ENCODE assay signal across 10 cellular contexts in the genomic region with DNA sequence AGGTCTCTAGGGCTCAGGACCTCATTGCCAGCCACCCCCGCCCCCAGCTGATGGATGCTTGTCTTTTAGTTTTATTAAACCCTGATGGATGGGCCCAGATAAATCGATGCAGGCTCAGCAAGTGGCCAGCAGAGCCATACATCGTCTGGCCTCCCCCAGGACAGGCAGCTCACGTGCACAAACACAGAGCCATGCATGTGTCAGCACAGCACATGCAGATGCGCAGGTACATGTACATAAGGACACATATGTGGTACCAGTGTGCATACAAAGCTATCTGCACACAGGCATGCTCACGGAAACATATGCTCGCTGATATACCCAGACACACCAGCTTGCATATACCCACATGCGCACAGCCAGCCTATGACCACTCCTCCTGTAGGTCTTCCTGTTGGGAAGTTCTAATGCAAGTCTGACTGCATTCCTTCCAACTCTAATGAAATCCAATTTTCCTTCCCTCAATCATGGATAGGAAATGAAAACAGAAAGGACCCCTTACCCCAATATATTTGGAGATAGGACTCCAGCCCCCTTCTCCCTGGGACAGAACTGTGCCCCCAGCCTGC. TPM values are rescaled to one million over a fixed set of nuclear protein-coding genes. Genes with fewer than 3 reads are reported as not detected.
DNase-seq lines count a peak whose midpoint lies in the region; ATAC-seq and TF ChIP-seq lines count a peak whose summit lies in the region.
"Had no signal": no experiment of that assay in that cellular context is flagged by ENCODE, and none has a peak within 500 bp of the region (broad histone marks: within the 10 kb centered on the region; RNA-seq: fewer than 3 reads in every experiment).

No MANE protein-coding gene starts in this region.

- H3K4me1 Mint-ChIP-seq in GM23338 (peaks cover 41% of the 10 kb centered on the region), brain (peaks cover 74% of the 10 kb centered on the region)
- H3K4me1 Mint-ChIP-seq in stimulated activated memory B cell treated with anti-CD40 and anti-IgM and Interleukin-4, amounts not matched to agents 10 μg/mL and 1 μg/mL and 100 μg/mL, for 72 hours = peaks cover 70% of the 10 kb centered on the region

- H3K27me3 Mint-ChIP-seq in GM23338 (ENCODE audit: insufficient read depth, low read depth, poor library complexity) = peaks cover 34% of the 10 kb centered on the region
- peaks cover 32% of the 10 kb centered on the region for H3K27me3 Mint-ChIP-seq in brain
- H3K27me3 Mint-ChIP-seq in stimulated activated memory B cell treated with anti-CD40 and anti-IgM and Interleukin-4, amounts not matched to agents 10 μg/mL and 1 μg/mL and 100 μg/mL, for 72 hours = peaks cover 30% of the 10 kb centered on the region

- DNase-seq in GM23338 (ENCODE audit: low spot score) (no peak), right atrium auricular region (ENCODE audit: low spot score) (no peak), SKM-1 treated with dmso at 0.1 percent for 144 hours (lab: John Stamatoyannopoulos, UW; ENCODE audit: unreplicated experiment) (no peak), GM10266 (ENCODE audit: extremely low spot score) (no peak), left colon (no peak)
- DNase-seq: Calu3, NCI-H1694 treated with DMSO at 0.1 percent for 48 hours had no signal

- intact Hi-C loops in left colon (cut with DNase I, micrococcal nuclease) = no loop called here

- H3K27ac ChIP-seq in GM23338 (ENCODE audit: low read depth) = no peak overlapping the region
- H3K27ac ChIP-seq in right atrium auricular region = peak overlapping the region; percentile 76 to 83
- peak overlapping the region; percentile 87 for H3K27ac ChIP-seq in stomach smooth muscle (ENCODE audit: low read length)

- TF ChIP-seq CTCF in GM23338 (conservative IDR thresholded peaks at IDR 0.05; ENCODE audit: low read depth in 2 of 2) (no peak), brain (conservative IDR thresholded peaks at IDR 0.05) (no peak), right atrium auricular region (IDR thresholded peaks at IDR 0.05) (no peak), GM10266 (IDR thresholded peaks at IDR 0.05; ENCODE audit: control insufficient read depth, insufficient read depth, low read depth, missing control alignments) (no peak)

- H3K9me2 ChIP-seq in GM23338 (ENCODE audit: insufficient read depth) = no peaks in the 10 kb centered on the region

- no peaks in the 10 kb centered on the region for H3K27me3 ChIP-seq in GM23338 (ENCODE audit: insufficient read depth)
- no peaks in the 10 kb centered on the region for H3K27me3 ChIP-seq in right atrium auricular region
- H3K27me3 ChIP-seq in stomach smooth muscle (ENCODE audit: control insufficient read depth in 1 of 2, insufficient read depth in 2 of 2, low read length in 2 of 2) = no peaks in the 10 kb centered on the region

- peak overlapping the region; percentile 70; the same call in 2 of the 3 replicates for H3K4me3 Mint-ChIP-seq in GM23338
- peak overlapping the region; percentile 22 to 86 (median 73) for H3K4me3 Mint-ChIP-seq in brain
- no peak overlapping the region for H3K4me3 Mint-ChIP-seq in stimulated activated memory B cell treated with anti-CD40 and anti-IgM and Interleukin-4, amounts not matched to agents 10 μg/mL and 1 μg/mL and 100 μg/mL, for 72 hours

- H3K9ac ChIP-seq in stomach smooth muscle (ENCODE audit: low read length in 2 of 2) = peak overlapping the region; percentile 21 to 72

- H3K36me3 ChIP-seq in GM23338 (ENCODE audit: insufficient read depth) = no peaks in the 10 kb centered on the region
- H3K36me3 ChIP-seq in right atrium auricular region = peaks cover 3% of the 10 kb centered on the region
- H3K36me3 ChIP-seq in stomach smooth muscle (ENCODE audit: control insufficient read depth in 2 of 2, insufficient read depth in 2 of 2, low read length in 2 of 2) = peaks cover 6 to 11% of the 10 kb centered on the region in 2 donors

- no peaks in the 10 kb centered on the region for H3K9me3 Mint-ChIP-seq in GM23338
- H3K9me3 Mint-ChIP-seq in brain = peaks cover 0 to 3% (median 0%) of the 10 kb centered on the region in 5 experiments
- no peaks in the 10 kb centered on the region for H3K9me3 Mint-ChIP-seq in stimulated activated memory B cell treated with anti-CD40 and anti-IgM and Interleukin-4, amounts not matched to agents 10 μg/mL and 1 μg/mL and 100 μg/mL, for 72 hours

- H3K4me2 ChIP-seq in GM23338 = peak overlapping the region; percentile 92; the same call in 1 of the 2 replicates

- H3K36me3 Mint-ChIP-seq in GM23338 (ENCODE audit: low read depth) (peaks cover 3% of the 10 kb centered on the region; the same call in 1 of the 3 replicates), brain (no peaks in the 10 kb centered on the region)
- no peaks in the 10 kb centered on the region for H3K36me3 Mint-ChIP-seq in stimulated activated memory B cell treated with anti-CD40 and anti-IgM and Interleukin-4, amounts not matched to agents 10 μg/mL and 1 μg/mL and 100 μg/mL, for 72 hours

- peaks cover 12% of the 10 kb centered on the region; the same call in 1 of the 2 replicates for H3F3A ChIP-seq in GM23338 (replicated peaks; ENCODE audit: low read depth)

- H3K79me2 ChIP-seq in GM23338 (replicated peaks; ENCODE audit: insufficient read depth) = no peaks in the 10 kb centered on the region

- H4K20me1 ChIP-seq in GM23338 (replicated peaks; ENCODE audit: insufficient read depth) = no peaks in the 10 kb centered on the region

- H2AFZ ChIP-seq in GM23338 = 0 out of 2 replicates have a peak overlapping the region, but pooled peaks have one; percentile 84

- H3K4me1 ChIP-seq in GM23338 (ENCODE audit: insufficient read depth) (peaks cover 21% of the 10 kb centered on the region), right atrium auricular region (peaks cover 0 to 69% of the 10 kb centered on the region in 2 donors), stomach smooth muscle (ENCODE audit: control insufficient read depth, insufficient read depth, low read length) (peaks cover 71% of the 10 kb centered on the region)

- H3K4me3 ChIP-seq in GM23338 (peak overlapping the region; percentile 77; the same call in 1 of the 2 replicates), right atrium auricular region (peak overlapping the region in 1 of 2 donors; percentile 53), stomach smooth muscle (ENCODE audit: low read length in 2 of 2) (peak overlapping the region; percentile 63 to 75)

- H3K27ac Mint-ChIP-seq in GM23338 = no peak overlapping the region
- H3K27ac Mint-ChIP-seq in brain = peak overlapping the region; percentile 41 to 99 (median 80)
- H3K27ac Mint-ChIP-seq in stimulated activated memory B cell treated with anti-CD40 and anti-IgM and Interleukin-4, amounts not matched to agents 10 μg/mL and 1 μg/mL and 100 μg/mL, for 72 hours = no peak overlapping the region

- no peaks in the 10 kb centered on the region for H3K9me3 ChIP-seq in right atrium auricular region
- H3K9me3 ChIP-seq in stomach smooth muscle (ENCODE audit: control insufficient read depth in 2 of 2, low read length in 2 of 2) = no peaks in the 10 kb centered on the region

- ATAC-seq in GM23338 = no peak
- no peak for ATAC-seq in stimulated activated memory B cell treated with anti-CD40 and anti-IgM and Interleukin-4, amounts not matched to agents 10 μg/mL and 1 μg/mL and 100 μg/mL, for 72 hours
- ATAC-seq in left colon = no peak

TF ChIP-seq in GM23338, 12 proteins besides CTCF, POLR2A, EP300 and RAD21 (continues in another document):
- no peak for TF ChIP-seq CREB1 (CRISPR knock-in tag; IDR thresholded peaks at IDR 0.05; ENCODE audit: low read depth)
- no peak for TF ChIP-seq NANOG (IDR thresholded peaks at IDR 0.05; ENCODE audit: borderline replicate concordance)
- TF ChIP-seq, protein P1, sequence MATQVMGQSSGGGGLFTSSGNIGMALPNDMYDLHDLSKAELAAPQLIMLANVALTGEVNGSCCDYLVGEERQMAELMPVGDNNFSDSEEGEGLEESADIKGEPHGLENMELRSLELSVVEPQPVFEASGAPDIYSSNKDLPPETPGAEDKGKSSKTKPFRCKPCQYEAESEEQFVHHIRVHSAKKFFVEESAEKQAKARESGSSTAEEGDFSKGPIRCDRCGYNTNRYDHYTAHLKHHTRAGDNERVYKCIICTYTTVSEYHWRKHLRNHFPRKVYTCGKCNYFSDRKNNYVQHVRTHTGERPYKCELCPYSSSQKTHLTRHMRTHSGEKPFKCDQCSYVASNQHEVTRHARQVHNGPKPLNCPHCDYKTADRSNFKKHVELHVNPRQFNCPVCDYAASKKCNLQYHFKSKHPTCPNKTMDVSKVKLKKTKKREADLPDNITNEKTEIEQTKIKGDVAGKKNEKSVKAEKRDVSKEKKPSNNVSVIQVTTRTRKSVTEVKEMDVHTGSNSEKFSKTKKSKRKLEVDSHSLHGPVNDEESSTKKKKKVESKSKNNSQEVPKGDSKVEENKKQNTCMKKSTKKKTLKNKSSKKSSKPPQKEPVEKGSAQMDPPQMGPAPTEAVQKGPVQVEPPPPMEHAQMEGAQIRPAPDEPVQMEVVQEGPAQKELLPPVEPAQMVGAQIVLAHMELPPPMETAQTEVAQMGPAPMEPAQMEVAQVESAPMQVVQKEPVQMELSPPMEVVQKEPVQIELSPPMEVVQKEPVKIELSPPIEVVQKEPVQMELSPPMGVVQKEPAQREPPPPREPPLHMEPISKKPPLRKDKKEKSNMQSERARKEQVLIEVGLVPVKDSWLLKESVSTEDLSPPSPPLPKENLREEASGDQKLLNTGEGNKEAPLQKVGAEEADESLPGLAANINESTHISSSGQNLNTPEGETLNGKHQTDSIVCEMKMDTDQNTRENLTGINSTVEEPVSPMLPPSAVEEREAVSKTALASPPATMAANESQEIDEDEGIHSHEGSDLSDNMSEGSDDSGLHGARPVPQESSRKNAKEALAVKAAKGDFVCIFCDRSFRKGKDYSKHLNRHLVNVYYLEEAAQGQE (IDR thresholded peaks at IDR 0.05; ENCODE audit: unreplicated experiment) = no peak
- no peak for TF ChIP-seq JUNB (IDR thresholded peaks at IDR 0.05; ENCODE audit: unreplicated experiment)

RNA-seq across cellular contexts. Expression of gene COL16A1, which starts 0.9 kb away (rescaled TPM):
- 13.2 and 15.7 TPM in 2 replicates for total RNA-seq in GM23338 (2014; rRNA removed; shearing (Covaris generic))
- polyA plus RNA-seq in GM23338 (2016; fragmentation: Nextera tagmentation; extraction: Ambion mirVana) (3.4 and 4.2 TPM in 2 replicates), brain (ENCODE audit: insufficient read depth, low read depth, low replicate concordance) (4.9 TPM)
- total RNA-seq in right atrium auricular region (10 to 100 TPM; 31.2 to 34.4 TPM), left colon (10 to 100 TPM; 15.7 to 23.3 TPM)

RNA-seq across cellular contexts. Expression of gene PEF1, which starts 58.2 kb away (rescaled TPM):
- 60.5 and 68.5 TPM in 2 replicates for total RNA-seq in GM23338 (2014; rRNA removed; shearing (Covaris generic))
- polyA plus RNA-seq in GM23338 (2016; fragmentation: Nextera tagmentation; extraction: Ambion mirVana) (22.0 and 22.3 TPM in 2 replicates), brain (ENCODE audit: insufficient read depth, low read depth, low replicate concordance) (142 TPM)
- total RNA-seq in right atrium auricular region (10 to 100 TPM; 42.9 to 66.8 TPM), left colon (10 to 100 TPM; 47.2 to 57.2 TPM)

Comparison
In these comparisons a context has a peak if more than half of its experiments do, and no peak if none do; other contexts are left out.
1. H3K27ac Mint-ChIP-seq: peak in brain (5 of 5); none in GM23338 (single experiment) and stimulated activated memory B cell treated with anti-CD40 and anti-IgM and Interleukin-4, amounts not matched to agents 10 μg/mL and 1 μg/mL and 100 μg/mL, for 72 hours (single experiment).